Comparison of ENCODE assay signal across 8 cellular contexts in the genomic region with DNA sequence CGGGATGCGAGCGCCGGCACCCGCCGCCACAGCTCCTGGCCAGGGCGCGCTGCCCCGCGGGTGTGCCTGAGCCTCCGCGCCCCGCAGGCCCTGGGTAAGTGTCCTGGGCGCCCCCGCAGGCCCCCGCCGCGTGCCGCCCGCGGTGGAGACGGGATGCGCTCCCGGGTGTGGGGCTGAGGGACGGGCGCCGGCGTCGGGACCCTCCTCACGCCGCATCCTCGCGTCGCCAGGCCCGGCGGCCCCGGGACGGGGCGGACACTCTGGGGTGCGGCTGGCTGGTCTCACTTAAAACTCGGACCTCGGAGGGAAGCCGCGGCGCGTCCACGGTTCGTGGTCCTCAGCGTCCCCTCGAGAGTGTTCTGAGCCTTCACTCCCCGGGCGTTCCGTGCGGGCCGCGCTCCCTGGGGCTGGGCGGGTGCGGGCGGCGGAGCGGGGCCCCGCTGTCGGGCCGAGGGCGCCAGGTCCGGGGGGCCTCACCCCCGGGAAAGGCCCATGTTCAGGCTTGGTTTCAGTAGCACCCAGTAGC. TPM values are rescaled to one million over a fixed set of nuclear protein-coding genes. Genes with fewer than 3 reads are reported as not detected.
A peak's percentile ranks its signal among the peaks of the same experiment; 100 is the strongest.
DNase-seq lines count a peak whose midpoint lies in the region; ATAC-seq, FAIRE-seq and TF ChIP-seq lines count a peak whose summit lies in the region.

No MANE protein-coding gene starts in this region.

- H3K4me3 ChIP-seq in A549 (peak overlapping the region; percentile 53), HUES6 (ENCODE audit: low read depth, low read length) (peak overlapping the region; percentile 85), fibroblast of mammary gland (ENCODE audit: control insufficient read depth, low read depth, low read length) (peak overlapping the region; percentile 40), thymus (ENCODE audit: low read length) (peak overlapping the region; percentile 24)

- no peaks in the 10 kb centered on the region for H3K36me3 ChIP-seq in HUES6 (ENCODE audit: control insufficient read depth, insufficient read depth, low read length)
- H3K36me3 ChIP-seq in thymus (ENCODE audit: control insufficient read depth, insufficient read depth) = peaks cover 2% of the 10 kb centered on the region

- TF ChIP-seq CTCF in A549 (IDR thresholded peaks at IDR 0.05) = no peak; the same call in 1 of the 3 replicates
- TF ChIP-seq CTCF in fibroblast of mammary gland (conservative IDR thresholded peaks at IDR 0.05; ENCODE audit: control insufficient read depth, insufficient read depth, low read depth, low read length) = no peak

- H3K4me1 ChIP-seq in A549 = peaks cover 24% of the 10 kb centered on the region
- peaks cover 4% of the 10 kb centered on the region; the same call in 1 of the 2 replicates for H3K4me1 ChIP-seq in HUES6 (ENCODE audit: control insufficient read depth, insufficient read depth, low read length)
- H3K4me1 ChIP-seq in thymus (ENCODE audit: control insufficient read depth, insufficient read depth, low read length) = no peaks in the 10 kb centered on the region

- TF ChIP-seq POLR2A in A549 (IDR thresholded peaks at IDR 0.05; ENCODE audit: low read length) = no peak

- no CpG with 5 or more reads among the region's 67 CpGs for WGBS in A549 (ENCODE audit: missing lambda C conversion rate)
- WGBS in thymus = 6% methylated on average over 67 of the region's 67 CpGs

- TF ChIP-seq RAD21 in A549 (conservative IDR thresholded peaks at IDR 0.05 in 1 of 2, IDR thresholded peaks at IDR 0.05 in 1 of 2) = no peak

- ATAC-seq in A549 = peak in 1 of 2 experiments; percentile 0; a peak in 1 of 6 replicates
- peak; percentile 4 for ATAC-seq in GM19351 (IDR thresholded peaks at IDR 0.05; ENCODE audit: unreplicated experiment)

- TF ChIP-seq EP300 in A549 (IDR thresholded peaks at IDR 0.05) = no peak

- H3K27me3 ChIP-seq in HUES6 (ENCODE audit: control insufficient read depth, insufficient read depth, low read length) (peaks cover 65% of the 10 kb centered on the region), thymus (ENCODE audit: control insufficient read depth, insufficient read depth) (peaks cover 53% of the 10 kb centered on the region)

- H3K9ac ChIP-seq in HUES6 (ENCODE audit: low read length) = no peak overlapping the region

- H3K4me2 ChIP-seq in A549 = peak overlapping the region; percentile 81

- no peak for FAIRE-seq in A549 (lab: Jason Lieb, UNC)

- CTCF ChIA-PET in A549 (lab: Yijun Ruan, JAX) = interaction anchor here (0.9 to 8.1 kb wide), 11 partner anchors 9 to 579 kb away, joined by 3 to 186 read pairs (median 5); no protein-coding TSS in a partner anchor

- H3K9me3 ChIP-seq in A549 = no peaks in the 10 kb centered on the region
- H3K9me3 ChIP-seq in HUES6 (ENCODE audit: control insufficient read depth, insufficient read depth, low read depth, low read length) = no peaks in the 10 kb centered on the region
- peaks cover 5% of the 10 kb centered on the region for H3K9me3 ChIP-seq in thymus (ENCODE audit: control insufficient read depth)

- POLR2A ChIA-PET in A549 (lab: Yijun Ruan, JAX) = interaction anchor here (0.6 to 1.4 kb wide), 4 partner anchors 20 to 57 kb away, joined by 3 to 6 read pairs (median 4); a partner anchor contains a TSS

- peak overlapping the region; percentile 56 to 90 for H3K27ac ChIP-seq in A549
- H3K27ac ChIP-seq in HUES6 (ENCODE audit: low read depth, low read length) = no peak overlapping the region
- no peak overlapping the region for H3K27ac ChIP-seq in thymus (ENCODE audit: low read depth)

- DNase-seq in A549 (ENCODE audit: low read depth in 1 of 2, low spot score in 1 of 2) = no peak
- no peak for DNase-seq in fibroblast of mammary gland (ENCODE audit: low read depth)
- no peak for DNase-seq in NCI-H774 (lab: John Stamatoyannopoulos, UW)
- no peak for DNase-seq in stimulated activated CD4-positive, alpha-beta T cell treated with anti-CD3 and anti-CD28 coated beads, Interleukin-4, amount 100 ng/mL, for 1 hour
- DNase-seq in COR-L47 (lab: John Stamatoyannopoulos, UW) = no peak

TF ChIP-seq in A549, 52 proteins besides CTCF, POLR2A, EP300 and RAD21 (continues in another document):
- no peak for TF ChIP-seq JUN (IDR thresholded peaks at IDR 0.05)
- no peak for TF ChIP-seq KDM1A (IDR thresholded peaks at IDR 0.05; ENCODE audit: low read depth)
- TF ChIP-seq, protein P1, sequence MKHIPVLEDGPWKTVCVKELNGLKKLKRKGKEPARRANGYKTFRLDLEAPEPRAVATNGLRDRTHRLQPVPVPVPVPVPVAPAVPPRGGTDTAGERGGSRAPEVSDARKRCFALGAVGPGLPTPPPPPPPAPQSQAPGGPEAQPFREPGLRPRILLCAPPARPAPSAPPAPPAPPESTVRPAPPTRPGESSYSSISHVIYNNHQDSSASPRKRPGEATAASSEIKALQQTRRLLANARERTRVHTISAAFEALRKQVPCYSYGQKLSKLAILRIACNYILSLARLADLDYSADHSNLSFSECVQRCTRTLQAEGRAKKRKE (CRISPR knock-in tag; IDR thresholded peaks at IDR 0.05; ENCODE audit: low read depth) = no peak
- TF ChIP-seq, protein P2, sequence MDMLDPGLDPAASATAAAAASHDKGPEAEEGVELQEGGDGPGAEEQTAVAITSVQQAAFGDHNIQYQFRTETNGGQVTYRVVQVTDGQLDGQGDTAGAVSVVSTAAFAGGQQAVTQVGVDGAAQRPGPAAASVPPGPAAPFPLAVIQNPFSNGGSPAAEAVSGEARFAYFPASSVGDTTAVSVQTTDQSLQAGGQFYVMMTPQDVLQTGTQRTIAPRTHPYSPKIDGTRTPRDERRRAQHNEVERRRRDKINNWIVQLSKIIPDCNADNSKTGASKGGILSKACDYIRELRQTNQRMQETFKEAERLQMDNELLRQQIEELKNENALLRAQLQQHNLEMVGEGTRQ (IDR thresholded peaks at IDR 0.05) = no peak
- TF ChIP-seq, protein P3, sequence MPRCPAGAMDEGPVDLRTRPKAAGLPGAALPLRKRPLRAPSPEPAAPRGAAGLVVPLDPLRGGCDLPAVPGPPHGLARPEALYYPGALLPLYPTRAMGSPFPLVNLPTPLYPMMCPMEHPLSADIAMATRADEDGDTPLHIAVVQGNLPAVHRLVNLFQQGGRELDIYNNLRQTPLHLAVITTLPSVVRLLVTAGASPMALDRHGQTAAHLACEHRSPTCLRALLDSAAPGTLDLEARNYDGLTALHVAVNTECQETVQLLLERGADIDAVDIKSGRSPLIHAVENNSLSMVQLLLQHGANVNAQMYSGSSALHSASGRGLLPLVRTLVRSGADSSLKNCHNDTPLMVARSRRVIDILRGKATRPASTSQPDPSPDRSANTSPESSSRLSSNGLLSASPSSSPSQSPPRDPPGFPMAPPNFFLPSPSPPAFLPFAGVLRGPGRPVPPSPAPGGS (IDR thresholded peaks at IDR 0.05) = no peak
- no peak for TF ChIP-seq SMC3 (IDR thresholded peaks at IDR 0.05)
- TF ChIP-seq, protein P4, sequence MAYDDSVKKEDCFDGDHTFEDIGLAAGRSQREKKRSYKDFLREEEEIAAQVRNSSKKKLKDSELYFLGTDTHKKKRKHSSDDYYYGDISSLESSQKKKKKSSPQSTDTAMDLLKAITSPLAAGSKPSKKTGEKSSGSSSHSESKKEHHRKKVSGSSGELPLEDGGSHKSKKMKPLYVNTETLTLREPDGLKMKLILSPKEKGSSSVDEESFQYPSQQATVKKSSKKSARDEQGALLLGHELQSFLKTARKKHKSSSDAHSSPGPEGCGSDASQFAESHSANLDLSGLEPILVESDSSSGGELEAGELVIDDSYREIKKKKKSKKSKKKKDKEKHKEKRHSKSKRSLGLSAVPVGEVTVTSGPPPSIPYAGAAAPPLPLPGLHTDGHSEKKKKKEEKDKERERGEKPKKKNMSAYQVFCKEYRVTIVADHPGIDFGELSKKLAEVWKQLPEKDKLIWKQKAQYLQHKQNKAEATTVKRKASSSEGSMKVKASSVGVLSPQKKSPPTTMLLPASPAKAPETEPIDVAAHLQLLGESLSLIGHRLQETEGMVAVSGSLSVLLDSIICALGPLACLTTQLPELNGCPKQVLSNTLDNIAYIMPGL (CRISPR knock-in tag; IDR thresholded peaks at IDR 0.05; ENCODE audit: borderline replicate concordance) = no peak
- no peak for TF ChIP-seq TFCP2L1 (CRISPR knock-in tag; IDR thresholded peaks at IDR 0.05)
- TF ChIP-seq, protein P5, sequence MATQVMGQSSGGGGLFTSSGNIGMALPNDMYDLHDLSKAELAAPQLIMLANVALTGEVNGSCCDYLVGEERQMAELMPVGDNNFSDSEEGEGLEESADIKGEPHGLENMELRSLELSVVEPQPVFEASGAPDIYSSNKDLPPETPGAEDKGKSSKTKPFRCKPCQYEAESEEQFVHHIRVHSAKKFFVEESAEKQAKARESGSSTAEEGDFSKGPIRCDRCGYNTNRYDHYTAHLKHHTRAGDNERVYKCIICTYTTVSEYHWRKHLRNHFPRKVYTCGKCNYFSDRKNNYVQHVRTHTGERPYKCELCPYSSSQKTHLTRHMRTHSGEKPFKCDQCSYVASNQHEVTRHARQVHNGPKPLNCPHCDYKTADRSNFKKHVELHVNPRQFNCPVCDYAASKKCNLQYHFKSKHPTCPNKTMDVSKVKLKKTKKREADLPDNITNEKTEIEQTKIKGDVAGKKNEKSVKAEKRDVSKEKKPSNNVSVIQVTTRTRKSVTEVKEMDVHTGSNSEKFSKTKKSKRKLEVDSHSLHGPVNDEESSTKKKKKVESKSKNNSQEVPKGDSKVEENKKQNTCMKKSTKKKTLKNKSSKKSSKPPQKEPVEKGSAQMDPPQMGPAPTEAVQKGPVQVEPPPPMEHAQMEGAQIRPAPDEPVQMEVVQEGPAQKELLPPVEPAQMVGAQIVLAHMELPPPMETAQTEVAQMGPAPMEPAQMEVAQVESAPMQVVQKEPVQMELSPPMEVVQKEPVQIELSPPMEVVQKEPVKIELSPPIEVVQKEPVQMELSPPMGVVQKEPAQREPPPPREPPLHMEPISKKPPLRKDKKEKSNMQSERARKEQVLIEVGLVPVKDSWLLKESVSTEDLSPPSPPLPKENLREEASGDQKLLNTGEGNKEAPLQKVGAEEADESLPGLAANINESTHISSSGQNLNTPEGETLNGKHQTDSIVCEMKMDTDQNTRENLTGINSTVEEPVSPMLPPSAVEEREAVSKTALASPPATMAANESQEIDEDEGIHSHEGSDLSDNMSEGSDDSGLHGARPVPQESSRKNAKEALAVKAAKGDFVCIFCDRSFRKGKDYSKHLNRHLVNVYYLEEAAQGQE (IDR thresholded peaks at IDR 0.05) = no peak

RNA-seq across cellular contexts. Expression of a gene that starts 0.3 kb away (rescaled TPM):
- polyA plus RNA-seq in A549 (2011; rRNA removed) = 1.2 and 1.4 TPM in 2 replicates
- 2.2 and 3.8 TPM in 2 replicates for polyA plus RNA-seq in A549 (2012; cell fraction: cytosol; rRNA removed)
- polyA plus RNA-seq in A549 (2012; cell fraction: nucleus; rRNA removed) = 7.3 and 7.8 TPM in 2 replicates
- polyA plus RNA-seq in A549 (2017; fragmentation: RNase III; extraction: RNeasy Plus Mini Kit Qiagen cat#74134 plus additional on column Dnase treatment) = 1.7 to 2.3 TPM (median 1.8 TPM) in 3 replicates
- polyA minus RNA-seq in A549 (2011; rRNA and poly(A)+ RNA removed) = 0.70 and 1.5 TPM in 2 replicates
- polyA plus RNA-seq in thymus = 0.34 TPM

RNA-seq across cellular contexts. Expression of a gene that starts 50.3 kb away (rescaled TPM):
- 234 and 273 TPM in 2 replicates for polyA plus RNA-seq in A549 (2011; rRNA removed)
- polyA plus RNA-seq in A549 (2012; cell fraction: cytosol; rRNA removed) = 336 and 362 TPM in 2 replicates
- polyA plus RNA-seq in A549 (2012; cell fraction: nucleus; rRNA removed) = 211 and 239 TPM in 2 replicates
- 174 to 184 TPM (median 174 TPM) in 3 replicates for polyA plus RNA-seq in A549 (2017; fragmentation: RNase III; extraction: RNeasy Plus Mini Kit Qiagen cat#74134 plus additional on column Dnase treatment)
- polyA minus RNA-seq in A549 (2011; rRNA and poly(A)+ RNA removed) = 106 and 151 TPM in 2 replicates
- 162 TPM for polyA plus RNA-seq in thymus

Comparison
In these comparisons a context has a peak if more than half of its experiments do, and no peak if none do; other contexts are left out.
1. H3K27ac ChIP-seq: peak in A549 (2 of 2); none in HUES6 (single experiment) and thymus (single experiment).
2. H3K4me3 ChIP-seq: peak in every context shown above with its lines; median percentile 85 in HUES6; 53 in A549; 40 in fibroblast of mammary gland; 24 in thymus.